In genomic region chr7:131507592-131508331, GRCh38 we compare ENCODE assay signal across 1 cellular context.
TF ChIP-seq lines count a peak whose summit lies in the region.

No MANE protein-coding gene starts in this region.

TF ChIP-seq in K562, 482 proteins besides CTCF, POLR2A, EP300 and RAD21 (continued from another document and continues in another):
- TF ChIP-seq AFF1 (IDR thresholded peaks at IDR 0.05; ENCODE audit: low read depth in 1 of 2, partially characterized antibody in 2 of 2) = no peak
- TF ChIP-seq TCF7 (IDR thresholded peaks at IDR 0.05; ENCODE audit: borderline replicate concordance) = no peak
- TF ChIP-seq U2AF2 (optimal IDR thresholded peaks at IDR 0.05; ENCODE audit: low read depth, low read length) = no peak
- TF ChIP-seq E4F1 (CRISPR knock-in tag; IDR thresholded peaks at IDR 0.05; ENCODE audit: borderline replicate concordance) = no peak
- peak; percentile 51; the same call in 1 of the 2 replicates for TF ChIP-seq TFAP4 (CRISPR knock-in tag; IDR thresholded peaks at IDR 0.05; ENCODE audit: borderline replicate concordance)
- peak; percentile 74; the same call in 1 of the 2 replicates for TF ChIP-seq RB1 (IDR thresholded peaks at IDR 0.05; ENCODE audit: low read depth)
- TF ChIP-seq SMC3 (conservative IDR thresholded peaks at IDR 0.05; ENCODE audit: insufficient read depth, low read depth, low read length) = peak; percentile 93
- 0 out of 2 replicates have a peak, but pooled peaks have one; percentile 48 for TF ChIP-seq THAP12 (CRISPR knock-in tag; IDR thresholded peaks at IDR 0.05)
- TF ChIP-seq ZNF444 (CRISPR knock-in tag; IDR thresholded peaks at IDR 0.05) = no peak
- peak; percentile 43; the same call in 1 of the 2 replicates for TF ChIP-seq JUND (IDR thresholded peaks at IDR 0.05; ENCODE audit: borderline replicate concordance, low read depth, low read length)
- TF ChIP-seq JUND (tag; IDR thresholded peaks at IDR 0.05; ENCODE audit: borderline replicate concordance, low read depth, low read length) = no peak; the same call in 2 of the 3 replicates
- TF ChIP-seq ZHX1 (conservative IDR thresholded peaks at IDR 0.05; ENCODE audit: low read length) = peak; percentile 64; the same call in 1 of the 2 replicates
- TF ChIP-seq SRSF1 (IDR thresholded peaks at IDR 0.05; ENCODE audit: low read depth, low read length) = no peak
- TF ChIP-seq GABPB1 (CRISPR knock-in tag; IDR thresholded peaks at IDR 0.05) = peak; percentile 39; the same call in 1 of the 2 replicates
- TF ChIP-seq ZBTB12 (CRISPR knock-in tag; IDR thresholded peaks at IDR 0.05) = no peak
- TF ChIP-seq ZNF263 (CRISPR knock-in tag; IDR thresholded peaks at IDR 0.05; ENCODE audit: borderline replicate concordance) = 0 out of 2 replicates have a peak, but pooled peaks have one; percentile 35
- TF ChIP-seq BRD9 (IDR thresholded peaks at IDR 0.05; ENCODE audit: low read depth, partially characterized antibody) = no peak
- 0 out of 4 replicates have a peak, but pooled peaks of 1 of the 2 experiments have one; percentile 45 for TF ChIP-seq FOXA3 (CRISPR knock-in tag; conservative IDR thresholded peaks at IDR 0.05 in 1 of 2, IDR thresholded peaks at IDR 0.05 in 1 of 2)
- no peak for TF ChIP-seq ZFP30 (CRISPR knock-in tag; IDR thresholded peaks at IDR 0.05; ENCODE audit: borderline replicate concordance)
- peak in 1 of 2 experiments; percentile 34; a peak in 1 of 3 replicates for TF ChIP-seq CBX3 (IDR thresholded peaks at IDR 0.05; ENCODE audit: borderline replicate concordance in 1 of 2, low read length in 2 of 2)
- peak; percentile 45; the same call in 1 of the 2 replicates for TF ChIP-seq ZNF431 (CRISPR knock-in tag; IDR thresholded peaks at IDR 0.05)
- TF ChIP-seq PHB (CRISPR knock-in tag; IDR thresholded peaks at IDR 0.05) = peak; percentile 64; the same call in 1 of the 2 replicates
- 0 out of 2 replicates have a peak, but pooled peaks have one; percentile 10 for TF ChIP-seq SOX6 (IDR thresholded peaks at IDR 0.05)
- no peak; the same call in 1 of the 2 replicates for TF ChIP-seq ZNF511 (CRISPR knock-in tag; IDR thresholded peaks at IDR 0.05)
- TF ChIP-seq ZFP36 (IDR thresholded peaks at IDR 0.05; ENCODE audit: low read depth, low read length, partially characterized antibody) = peak; percentile 45
- peak; percentile 7; the same call in 1 of the 2 replicates for TF ChIP-seq NCOR1 (IDR thresholded peaks at IDR 0.05)
- no peak for TF ChIP-seq NFXL1 (CRISPR knock-in tag; IDR thresholded peaks at IDR 0.05)
- TF ChIP-seq LCOR (CRISPR knock-in tag; IDR thresholded peaks at IDR 0.05) = peak; percentile 72
- no peak for TF ChIP-seq CAMTA2 (CRISPR knock-in tag; conservative IDR thresholded peaks at IDR 0.05)
- TF ChIP-seq PPARD (CRISPR knock-in tag; IDR thresholded peaks at IDR 0.05) = no peak
- TF ChIP-seq POU5F1 (IDR thresholded peaks at IDR 0.05; ENCODE audit: borderline replicate concordance, low read depth, low read length, partially characterized antibody) = peak; percentile 32
- 0 out of 2 replicates have a peak, but pooled peaks have one; percentile 33 for TF ChIP-seq ZNF740 (CRISPR knock-in tag; IDR thresholded peaks at IDR 0.05)
- TF ChIP-seq ZNF740 (tag; IDR thresholded peaks at IDR 0.05) = no peak
- TF ChIP-seq SREBF2 (CRISPR knock-in tag; IDR thresholded peaks at IDR 0.05) = no peak
- no peak for TF ChIP-seq COPS2 (conservative IDR thresholded peaks at IDR 0.05)
- no peak for TF ChIP-seq NR2F6 (CRISPR knock-in tag; IDR thresholded peaks at IDR 0.05)
- TF ChIP-seq POLR2G (IDR thresholded peaks at IDR 0.05; ENCODE audit: low read depth, low read length) = no peak
- no peak for TF ChIP-seq TAL1 (IDR thresholded peaks at IDR 0.05)
- TF ChIP-seq ZBED1 (IDR thresholded peaks at IDR 0.05) = 0 out of 2 replicates have a peak, but pooled peaks have one; percentile 46
- peak; percentile 67; the same call in 1 of the 2 replicates for TF ChIP-seq CREB3L1 (IDR thresholded peaks at IDR 0.05; ENCODE audit: borderline replicate concordance, low read depth)
- TF ChIP-seq XRCC5 (IDR thresholded peaks at IDR 0.05; ENCODE audit: low read depth, low read length) = peak; percentile 66; the same call in 1 of the 2 replicates
